ENCODE assay signal across 14 cellular contexts in the genomic region with DNA sequence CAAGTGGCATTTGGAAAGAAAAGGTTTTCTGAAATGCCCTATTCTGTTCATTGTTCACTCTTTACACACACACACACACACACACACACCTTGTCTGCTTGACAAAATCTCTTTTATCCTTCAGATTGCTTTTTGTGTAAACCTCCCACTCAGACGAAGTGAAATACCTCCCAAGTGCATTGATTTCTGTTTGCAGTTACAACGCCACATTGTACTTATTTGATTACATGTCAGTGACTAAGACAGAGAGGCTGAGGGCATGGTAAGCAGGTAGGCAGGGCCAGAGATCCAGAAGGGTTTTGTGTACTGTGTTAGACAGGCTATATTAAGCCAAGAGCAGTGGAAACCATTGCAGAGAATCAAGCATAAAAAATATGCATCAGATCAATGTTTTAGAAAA.
"Had no signal": no experiment of that assay in that cellular context is flagged by ENCODE, and none has a peak within 500 bp of the region (broad histone marks: within the 10 kb centered on the region; RNA-seq: fewer than 3 reads in every experiment).

No MANE protein-coding gene starts in this region.

- H3K9me3 Mint-ChIP-seq: activated naive CD8-positive, alpha-beta T cell treated with anti-CD3 and anti-CD28 coated beads, Interleukin-2, amount 10 ng/mL, durations not matched to agents 7 days and 5 days; activated T-helper 1 cell treated with anti-CD3 and anti-CD28 coated beads, Interleukin-12 subunit alpha, Interleukin-12 subunit beta, Interleukin-2, Interleukin-4 antibody, amounts not matched to agents 30 ng/mL and 10 ng/mL and 1 ng/mL, durations not matched to agents 14 hours and 24 hours and 36 hours; effector memory CD8-positive, alpha-beta T cell; stimulated activated memory B cell treated with anti-CD40 and anti-IgM and Interleukin-4, amounts not matched to agents 10 μg/mL and 1 μg/mL and 100 μg/mL, for 72 hours had no signal

- H3K4me3 ChIP-seq: lung, tibial artery, uterus had no signal

- H3K4me1 Mint-ChIP-seq: activated naive CD8-positive, alpha-beta T cell treated with anti-CD3 and anti-CD28 coated beads, Interleukin-2, amount 10 ng/mL, durations not matched to agents 7 days and 5 days; stimulated activated memory B cell treated with anti-CD40 and anti-IgM and Interleukin-4, amounts not matched to agents 10 μg/mL and 1 μg/mL and 100 μg/mL, for 72 hours had no signal

- H3K4me3 Mint-ChIP-seq: activated naive CD8-positive, alpha-beta T cell treated with anti-CD3 and anti-CD28 coated beads, Interleukin-2, amount 10 ng/mL, durations not matched to agents 7 days and 5 days; activated T-helper 1 cell treated with anti-CD3 and anti-CD28 coated beads, Interleukin-12 subunit alpha, Interleukin-12 subunit beta, Interleukin-2, Interleukin-4 antibody, amounts not matched to agents 30 ng/mL and 10 ng/mL and 1 ng/mL, durations not matched to agents 14 hours and 24 hours and 36 hours; dendritic cell treated with granulocyte-macrophage colony-stimulating factor and Interleukin-4, amounts not matched to agents 40 ng/mL and 50 ng/mL, for 4 days; effector memory CD8-positive, alpha-beta T cell; mesothelial cell of epicardium; stimulated activated memory B cell treated with anti-CD40 and anti-IgM and Interleukin-4, amounts not matched to agents 10 μg/mL and 1 μg/mL and 100 μg/mL, for 72 hours had no signal

- H3K27me3 Mint-ChIP-seq: dendritic cell treated with granulocyte-macrophage colony-stimulating factor and Interleukin-4, amounts not matched to agents 40 ng/mL and 50 ng/mL, for 4 days; effector memory CD8-positive, alpha-beta T cell; stimulated activated memory B cell treated with anti-CD40 and anti-IgM and Interleukin-4, amounts not matched to agents 10 μg/mL and 1 μg/mL and 100 μg/mL, for 72 hours had no signal

- DNase-seq: activated CD4-positive, CD25-positive, alpha-beta regulatory T cell treated with anti-CD3 and anti-CD28 coated beads, Interleukin-2, amount 50 U/mL, for 72 hours; activated naive CD4-positive, alpha-beta T cell; activated naive CD8-positive, alpha-beta T cell treated with anti-CD3 and anti-CD28 coated beads, Interleukin-2, amount 10 ng/mL, durations not matched to agents 7 days and 5 days; effector memory CD8-positive, alpha-beta T cell; head of caudate nucleus; stimulated activated CD4-positive, alpha-beta T cell treated with anti-CD3 and anti-CD28 coated beads, Interleukin-2, amount 100 ng/mL, for 24 hours; tibial artery; uterus had no signal

- H3K27ac ChIP-seq: tibial artery, uterus had no signal

- H3K27ac Mint-ChIP-seq: activated naive CD8-positive, alpha-beta T cell treated with anti-CD3 and anti-CD28 coated beads, Interleukin-2, amount 10 ng/mL, durations not matched to agents 7 days and 5 days; activated T-helper 1 cell treated with anti-CD3 and anti-CD28 coated beads, Interleukin-12 subunit alpha, Interleukin-12 subunit beta, Interleukin-2, Interleukin-4 antibody, amounts not matched to agents 30 ng/mL and 10 ng/mL and 1 ng/mL, durations not matched to agents 14 hours and 24 hours and 36 hours; dendritic cell treated with granulocyte-macrophage colony-stimulating factor and Interleukin-4, amounts not matched to agents 40 ng/mL and 50 ng/mL, for 4 days; effector memory CD8-positive, alpha-beta T cell; mesothelial cell of epicardium; stimulated activated memory B cell treated with anti-CD40 and anti-IgM and Interleukin-4, amounts not matched to agents 10 μg/mL and 1 μg/mL and 100 μg/mL, for 72 hours had no signal

- H3K36me3 Mint-ChIP-seq: activated naive CD8-positive, alpha-beta T cell treated with anti-CD3 and anti-CD28 coated beads, Interleukin-2, amount 10 ng/mL, durations not matched to agents 7 days and 5 days; stimulated activated memory B cell treated with anti-CD40 and anti-IgM and Interleukin-4, amounts not matched to agents 10 μg/mL and 1 μg/mL and 100 μg/mL, for 72 hours had no signal

- ATAC-seq: effector memory CD8-positive, alpha-beta T cell; sciatic nerve; stimulated activated memory B cell treated with anti-CD40 and anti-IgM and Interleukin-4, amounts not matched to agents 10 μg/mL and 1 μg/mL and 100 μg/mL, for 72 hours had no signal

- H3K4me1 ChIP-seq: tibial artery, uterus had no signal

- H3K9me3 ChIP-seq: tibial artery, uterus had no signal

- H3K36me3 ChIP-seq: tibial artery, uterus had no signal

- H3K27me3 ChIP-seq: tibial artery, uterus had no signal
